ENCODE assay signal across 8 cellular contexts in the genomic region with DNA sequence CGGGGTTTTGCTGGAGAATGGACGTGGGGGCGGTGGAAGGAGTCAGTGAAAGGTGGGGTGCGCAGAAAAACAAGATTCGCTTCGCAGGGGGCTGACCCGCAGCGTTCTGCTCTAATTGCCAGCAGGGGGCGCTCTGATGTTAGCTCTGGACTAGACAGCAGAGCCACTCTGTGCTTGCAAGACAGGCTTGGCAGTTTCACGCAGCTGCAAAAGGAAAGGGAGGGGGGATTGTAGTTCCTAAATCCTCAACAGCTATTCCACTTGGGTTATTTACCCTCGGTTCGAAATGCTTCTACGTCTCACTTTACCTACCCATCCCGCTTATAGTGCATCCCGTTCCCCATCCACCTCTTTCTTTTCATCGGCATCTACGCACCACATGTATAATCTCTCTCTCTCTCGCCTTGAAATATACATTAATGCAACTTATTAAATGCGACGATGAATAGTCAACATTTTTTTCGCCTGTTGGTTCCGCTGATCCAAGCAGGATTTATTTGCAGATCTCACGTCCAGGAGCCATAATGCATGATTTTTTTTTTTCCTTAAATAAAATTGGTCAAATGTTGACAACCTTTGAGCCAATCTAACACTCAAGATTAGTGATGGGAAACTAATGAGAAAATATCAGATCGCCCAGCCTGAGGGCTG.
A peak's percentile ranks its signal among the peaks of the same experiment; 100 is the strongest.
DNase-seq lines count a peak whose midpoint lies in the region; ATAC-seq and TF ChIP-seq lines count a peak whose summit lies in the region.

No MANE protein-coding gene starts in this region.

- H3K27ac ChIP-seq in WERI-Rb-1, result peak overlapping the region; percentile 99
- H3K27ac ChIP-seq in colonic mucosa, result no peak overlapping the region

- H3K27me3 ChIP-seq in WERI-Rb-1 (ENCODE audit: insufficient read depth, low read depth, severe bottlenecking), result no peaks in the 10 kb centered on the region
- peaks cover 77% of the 10 kb centered on the region for H3K27me3 ChIP-seq in colonic mucosa

- no peaks in the 10 kb centered on the region for H3K36me3 ChIP-seq in WERI-Rb-1
- H3K36me3 ChIP-seq in colonic mucosa, result no peaks in the 10 kb centered on the region

- intact Hi-C loops in colonic mucosa (cut with DNase I), result loop anchor here (2.0 to 10.0 kb wide), 2 partner anchors 251 to 1001 kb away; no protein-coding TSS in a partner anchor
- intact Hi-C loops in left colon (cut with DNase I, micrococcal nuclease), result loop anchor here (2.0 to 10.0 kb wide), 3 partner anchors 221 to 251 kb away; a partner anchor contains a TSS

- DNase-seq in AG08396 (ENCODE audit: low spot score) (peak; percentile 88), NCI-H2227 (lab: John Stamatoyannopoulos, UW; ENCODE audit: unreplicated experiment) (peak; percentile 62), WERI-Rb-1 (peak; percentile 95), colonic mucosa (peak; percentile 87), left colon (peak; percentile 79 to 89)
- DNase-seq in stimulated activated CD4-positive, alpha-beta T cell treated with anti-CD3 and anti-CD28 coated beads, Interleukin-2, amount 100 ng/mL, for 24 hours, result peak; percentile 62 to 80

- no peaks in the 10 kb centered on the region for H3K4me1 ChIP-seq in colonic mucosa

- peak overlapping the region; percentile 50 for H3K4me3 ChIP-seq in WERI-Rb-1 (ENCODE audit: low read depth, low read length)
- H3K4me3 ChIP-seq in colonic mucosa, result no peak overlapping the region

- no peak overlapping the region for H3K9ac ChIP-seq in colonic mucosa (ENCODE audit: low read depth in 2 of 2, low read length in 2 of 2)

- H3K9me3 ChIP-seq in WERI-Rb-1 (ENCODE audit: severe bottlenecking) (no peaks in the 10 kb centered on the region), colonic mucosa (no peaks in the 10 kb centered on the region)

- peak; percentile 83 for TF ChIP-seq CTCF in WERI-Rb-1 (IDR thresholded peaks at IDR 0.05; ENCODE audit: low read depth, low read length)
- peak; percentile 77 for TF ChIP-seq CTCF in colonic mucosa (IDR thresholded peaks at IDR 0.05)

- ATAC-seq in GM18873 (IDR thresholded peaks at IDR 0.05; ENCODE audit: low FRiP score, unreplicated experiment), result peak; percentile 75
- peak; percentile 87 for ATAC-seq in HG03175 (IDR thresholded peaks at IDR 0.05; ENCODE audit: unreplicated experiment)
- peak; percentile 88 for ATAC-seq in left colon
